1 cellular context compared by ENCODE assay signal in the genomic region with DNA sequence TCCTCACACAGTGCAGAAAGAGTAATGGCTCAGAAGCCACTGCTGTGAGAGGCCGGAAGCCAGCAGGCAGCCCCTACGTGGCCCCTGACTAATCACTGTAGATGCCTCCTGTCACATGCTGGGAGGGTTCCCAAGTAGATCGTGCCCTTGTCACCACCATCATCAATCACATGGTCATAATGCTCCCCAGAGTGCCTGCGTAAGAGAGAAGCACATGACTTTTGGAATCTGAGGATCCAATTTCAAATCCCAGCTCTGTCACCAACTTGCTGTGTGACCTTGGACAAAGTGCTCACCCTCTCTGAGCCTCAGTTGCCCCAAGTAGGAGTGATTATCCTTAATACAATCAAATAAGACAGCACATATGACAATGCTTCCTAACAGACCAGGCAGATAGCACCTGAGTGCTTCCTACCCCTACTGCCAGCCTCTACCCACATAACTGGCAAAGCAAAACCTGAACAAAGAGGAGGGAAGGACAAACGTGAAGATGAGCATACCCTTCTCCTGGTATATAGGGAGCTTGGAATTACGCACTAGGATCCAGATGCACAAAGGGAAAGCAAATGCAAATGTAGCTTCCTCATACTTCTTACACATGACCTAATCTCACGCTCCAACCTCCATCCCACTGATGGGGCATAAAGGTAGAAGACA.
TF ChIP-seq lines count a peak whose summit lies in the region.

No MANE protein-coding gene starts in this region.

TF ChIP-seq in IMR-90, 13 proteins besides CTCF, POLR2A, EP300 and RAD21:
- TF ChIP-seq NFE2L2 (IDR thresholded peaks at IDR 0.05; ENCODE audit: low read depth, low read length) (no peak), USF2 (IDR thresholded peaks at IDR 0.05; ENCODE audit: low read depth, low read length) (no peak), FOS (IDR thresholded peaks at IDR 0.05; ENCODE audit: low read depth, low read length) (no peak), CHD1 (IDR thresholded peaks at IDR 0.05; ENCODE audit: low read depth, low read length) (no peak), RCOR1 (IDR thresholded peaks at IDR 0.05; ENCODE audit: insufficient replicate concordance, low read length) (no peak), MXI1 (IDR thresholded peaks at IDR 0.05; ENCODE audit: borderline replicate concordance, low read depth, low read length) (no peak), RFX5 (IDR thresholded peaks at IDR 0.05; ENCODE audit: low read depth, low read length) (no peak), MAFK (IDR thresholded peaks at IDR 0.05; ENCODE audit: low read depth, low read length) (no peak), MAZ (IDR thresholded peaks at IDR 0.05; ENCODE audit: borderline replicate concordance, low read depth, low read length) (no peak), SMC3 (IDR thresholded peaks at IDR 0.05; ENCODE audit: low read depth, low read length) (no peak), CEBPB (IDR thresholded peaks at IDR 0.05; ENCODE audit: low read depth, low read length) (no peak), BHLHE40 (IDR thresholded peaks at IDR 0.05; ENCODE audit: low read depth, low read length) (no peak)
- TF ChIP-seq, protein P1, sequence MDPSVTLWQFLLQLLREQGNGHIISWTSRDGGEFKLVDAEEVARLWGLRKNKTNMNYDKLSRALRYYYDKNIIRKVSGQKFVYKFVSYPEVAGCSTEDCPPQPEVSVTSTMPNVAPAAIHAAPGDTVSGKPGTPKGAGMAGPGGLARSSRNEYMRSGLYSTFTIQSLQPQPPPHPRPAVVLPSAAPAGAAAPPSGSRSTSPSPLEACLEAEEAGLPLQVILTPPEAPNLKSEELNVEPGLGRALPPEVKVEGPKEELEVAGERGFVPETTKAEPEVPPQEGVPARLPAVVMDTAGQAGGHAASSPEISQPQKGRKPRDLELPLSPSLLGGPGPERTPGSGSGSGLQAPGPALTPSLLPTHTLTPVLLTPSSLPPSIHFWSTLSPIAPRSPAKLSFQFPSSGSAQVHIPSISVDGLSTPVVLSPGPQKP (IDR thresholded peaks at IDR 0.05; ENCODE audit: borderline replicate concordance, low read depth, low read length) = no peak
